ENCODE assay signal across 9 cellular contexts in genomic region chr6:123925360-123925759, GRCh38.
DNase-seq lines count a peak whose midpoint lies in the region; ATAC-seq lines count a peak whose summit lies in the region.
"Had no signal": no experiment of that assay in that cellular context is flagged by ENCODE, and none has a peak within 500 bp of the region (broad histone marks: within the 10 kb centered on the region; RNA-seq: fewer than 3 reads in every experiment).

No MANE protein-coding gene starts in this region.

- ATAC-seq in GM19351 (IDR thresholded peaks at IDR 0.05; ENCODE audit: unreplicated experiment) (peak; percentile 84), HG03060 (IDR thresholded peaks at IDR 0.05; ENCODE audit: low read depth, unreplicated experiment) (peak; percentile 99)
- ATAC-seq: natural killer cell had no signal

- peak; percentile 18 for DNase-seq in A172 (ENCODE audit: low spot score)
- DNase-seq in NOMO-1 (lab: John Stamatoyannopoulos, UW; ENCODE audit: unreplicated experiment in 2 of 2), result peak; percentile 72 to 97
- DNase-seq in nucleus accumbens (lab: John Stamatoyannopoulos, UW), result no peak
- no peak for DNase-seq in GF-D8 (lab: John Stamatoyannopoulos, UW)
- DNase-seq in activated effector memory CD4-positive, alpha-beta T cell treated with anti-CD3 and anti-CD28 coated beads, Interleukin-2, amount 50 U/mL, for 16 hours, result no peak
- no peak for DNase-seq in AG08395 (ENCODE audit: low spot score)
- DNase-seq: natural killer cell had no signal

Comparison
In these comparisons a context has a peak if more than half of its experiments do, and no peak if none do; other contexts are left out.
1. DNase-seq: peak in A172 (single experiment) and NOMO-1 (2 of 2); none in nucleus accumbens (0 of 56), GF-D8 (single experiment), activated effector memory CD4-positive, alpha-beta T cell treated with anti-CD3 and anti-CD28 coated beads, Interleukin-2, amount 50 U/mL, for 16 hours (single experiment) and AG08395 (single experiment).